In the genomic region with DNA sequence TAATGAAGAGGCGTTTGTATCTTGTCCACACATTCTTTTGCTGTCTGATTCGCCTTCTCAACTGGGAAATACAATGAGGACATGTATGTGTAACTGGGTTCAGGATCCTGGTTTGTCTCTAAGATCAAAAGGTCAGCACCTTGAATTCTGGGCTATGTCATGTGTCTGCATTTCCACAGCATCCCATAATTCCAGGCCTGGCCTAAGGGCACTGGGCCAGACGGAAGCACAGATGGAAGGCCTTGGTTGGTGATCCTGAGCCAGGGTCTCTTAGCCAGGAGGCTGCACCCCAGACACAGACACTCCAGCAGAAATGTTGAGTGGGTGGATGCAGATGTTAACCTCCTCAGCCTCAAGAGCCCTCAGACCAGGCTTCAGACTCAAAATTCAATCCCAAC, we compare ENCODE assay signal across 17 cellular contexts. TPM values are rescaled to one million over a fixed set of nuclear protein-coding genes. Genes with fewer than 3 reads are reported as not detected.
DNase-seq lines count a peak whose midpoint lies in the region; ATAC-seq and TF ChIP-seq lines count a peak whose summit lies in the region.
"Had no signal": no experiment of that assay in that cellular context is flagged by ENCODE, and none has a peak within 500 bp of the region (broad histone marks: within the 10 kb centered on the region; RNA-seq: fewer than 3 reads in every experiment).

No MANE protein-coding gene starts in this region.

- H3K4me3 ChIP-seq in hepatocyte (no peak overlapping the region), MM.1S (ENCODE audit: low read length) (no peak overlapping the region)
- H3K4me3 ChIP-seq: lung, upper lobe of right lung had no signal

- no peaks in the 10 kb centered on the region for H3K9me3 ChIP-seq in T-helper 17 cell (ENCODE audit: control insufficient read depth, low read length, poor library complexity, severe bottlenecking)
- H3K9me3 ChIP-seq in hepatocyte (ENCODE audit: low read depth) = no peaks in the 10 kb centered on the region
- H3K9me3 ChIP-seq in MM.1S (replicated peaks; ENCODE audit: insufficient read depth, low read length) = no peaks in the 10 kb centered on the region
- H3K9me3 ChIP-seq: Caco-2, upper lobe of right lung had no signal

- DNase-seq in activated naive CD8-positive, alpha-beta T cell treated with anti-CD3 and anti-CD28 coated beads for 36 hours = no peak
- DNase-seq in T-helper 17 cell (no peak), hepatocyte (ENCODE audit: low spot score) (no peak), globus pallidus (ENCODE audit: low spot score) (no peak), ureter (ENCODE audit: low spot score) (no peak), MM.1S (no peak)
- DNase-seq: activated CD4-positive, alpha-beta T cell treated with anti-CD3 and anti-CD28 coated beads for 48 hours; Caco-2; GF-D8; NCI-H1048; NCI-H2171 treated with DMSO at 0.1 percent for 48 hours; SHP77; T1000; upper lobe of right lung had no signal

- H3K9me3 Mint-ChIP-seq in activated naive CD8-positive, alpha-beta T cell (ENCODE audit: low read depth) = no peaks in the 10 kb centered on the region
- H3K9me3 Mint-ChIP-seq in activated naive CD8-positive, alpha-beta T cell treated with anti-CD3 and anti-CD28 coated beads for 36 hours = no peaks in the 10 kb centered on the region
- H3K9me3 Mint-ChIP-seq in stimulated activated memory B cell treated with anti-CD40 and anti-IgM and Interleukin-4, amounts not matched to agents 10 μg/mL and 1 μg/mL and 100 μg/mL, for 72 hours = no peaks in the 10 kb centered on the region

- H3K9me2 ChIP-seq in hepatocyte (replicated peaks; ENCODE audit: insufficient read depth) (no peaks in the 10 kb centered on the region), MM.1S (replicated peaks; ENCODE audit: insufficient read depth, low read length) (no peaks in the 10 kb centered on the region)

- no peak for ATAC-seq in T-helper 17 cell
- no peak for ATAC-seq in stimulated activated memory B cell treated with anti-CD40 and anti-IgM and Interleukin-4, amounts not matched to agents 10 μg/mL and 1 μg/mL and 100 μg/mL, for 72 hours
- ATAC-seq: upper lobe of right lung had no signal

- H3K4me1 Mint-ChIP-seq in activated naive CD8-positive, alpha-beta T cell (ENCODE audit: low read depth) = peaks cover 55% of the 10 kb centered on the region
- peaks cover 36% of the 10 kb centered on the region for H3K4me1 Mint-ChIP-seq in activated naive CD8-positive, alpha-beta T cell treated with anti-CD3 and anti-CD28 coated beads for 36 hours
- H3K4me1 Mint-ChIP-seq in T-helper 17 cell = peaks cover 26% of the 10 kb centered on the region
- H3K4me1 Mint-ChIP-seq in stimulated activated memory B cell treated with anti-CD40 and anti-IgM and Interleukin-4, amounts not matched to agents 10 μg/mL and 1 μg/mL and 100 μg/mL, for 72 hours = peaks cover 44% of the 10 kb centered on the region

- no peaks in the 10 kb centered on the region for H3K27me3 Mint-ChIP-seq in activated naive CD8-positive, alpha-beta T cell
- no peaks in the 10 kb centered on the region for H3K27me3 Mint-ChIP-seq in activated naive CD8-positive, alpha-beta T cell treated with anti-CD3 and anti-CD28 coated beads for 36 hours
- no peaks in the 10 kb centered on the region for H3K27me3 Mint-ChIP-seq in T-helper 17 cell
- no peaks in the 10 kb centered on the region for H3K27me3 Mint-ChIP-seq in stimulated activated memory B cell treated with anti-CD40 and anti-IgM and Interleukin-4, amounts not matched to agents 10 μg/mL and 1 μg/mL and 100 μg/mL, for 72 hours

- H3K4me3 Mint-ChIP-seq in activated naive CD8-positive, alpha-beta T cell = no peak overlapping the region
- no peak overlapping the region for H3K4me3 Mint-ChIP-seq in activated naive CD8-positive, alpha-beta T cell treated with anti-CD3 and anti-CD28 coated beads for 36 hours
- H3K4me3 Mint-ChIP-seq in T-helper 17 cell = no peak overlapping the region
- H3K4me3 Mint-ChIP-seq in stimulated activated memory B cell treated with anti-CD40 and anti-IgM and Interleukin-4, amounts not matched to agents 10 μg/mL and 1 μg/mL and 100 μg/mL, for 72 hours = no peak overlapping the region

- peak overlapping the region; percentile 61 for H3K27ac Mint-ChIP-seq in activated naive CD8-positive, alpha-beta T cell
- H3K27ac Mint-ChIP-seq in activated naive CD8-positive, alpha-beta T cell treated with anti-CD3 and anti-CD28 coated beads for 36 hours = no peak overlapping the region
- H3K27ac Mint-ChIP-seq in T-helper 17 cell = peak overlapping the region; percentile 93
- H3K27ac Mint-ChIP-seq in stimulated activated memory B cell treated with anti-CD40 and anti-IgM and Interleukin-4, amounts not matched to agents 10 μg/mL and 1 μg/mL and 100 μg/mL, for 72 hours = peak overlapping the region; percentile 88

- H3K4me1 ChIP-seq in hepatocyte (ENCODE audit: insufficient read depth) = peaks cover 3% of the 10 kb centered on the region
- no peaks in the 10 kb centered on the region for H3K4me1 ChIP-seq in MM.1S (ENCODE audit: low read length)
- H3K4me1 ChIP-seq: Caco-2, upper lobe of right lung had no signal

- H3K79me2 ChIP-seq in hepatocyte (no peaks in the 10 kb centered on the region), MM.1S (ENCODE audit: low read length) (no peaks in the 10 kb centered on the region)

- no peak overlapping the region for H3K9ac ChIP-seq in MM.1S (ENCODE audit: low read length)

- TF ChIP-seq CTCF in hepatocyte (IDR thresholded peaks at IDR 0.05; ENCODE audit: poor library complexity) (no peak), MM.1S (IDR thresholded peaks at IDR 0.05; ENCODE audit: low read length) (no peak)

- H4K20me1 ChIP-seq in hepatocyte (ENCODE audit: insufficient read depth, poor library complexity, severe bottlenecking) = no peaks in the 10 kb centered on the region
- no peaks in the 10 kb centered on the region for H4K20me1 ChIP-seq in MM.1S (ENCODE audit: insufficient read depth, low read length)

- no peak overlapping the region for H2AFZ ChIP-seq in hepatocyte
- no peak overlapping the region for H2AFZ ChIP-seq in MM.1S (ENCODE audit: low read length)

- H3K27ac ChIP-seq in hepatocyte = peak overlapping the region; percentile 12
- no peak overlapping the region for H3K27ac ChIP-seq in MM.1S (ENCODE audit: low read length)
- H3K27ac ChIP-seq: upper lobe of right lung had no signal

- WGBS in hepatocyte (ENCODE audit: low lambda C conversion rate, missing lambda C conversion rate) = 61% methylated on average over 3 of the region's 3 CpGs

- no peaks in the 10 kb centered on the region for H3K36me3 ChIP-seq in hepatocyte (replicated peaks; ENCODE audit: insufficient read depth, low read depth)
- no peaks in the 10 kb centered on the region for H3K36me3 ChIP-seq in MM.1S (replicated peaks; ENCODE audit: insufficient read depth, low read length)
- H3K36me3 ChIP-seq: upper lobe of right lung had no signal

- no peaks in the 10 kb centered on the region for H3F3A ChIP-seq in MM.1S (ENCODE audit: insufficient read depth, low read length)

- no peaks in the 10 kb centered on the region for H3K36me3 Mint-ChIP-seq in activated naive CD8-positive, alpha-beta T cell
- no peaks in the 10 kb centered on the region for H3K36me3 Mint-ChIP-seq in activated naive CD8-positive, alpha-beta T cell treated with anti-CD3 and anti-CD28 coated beads for 36 hours
- H3K36me3 Mint-ChIP-seq in T-helper 17 cell (ENCODE audit: low read depth) = no peaks in the 10 kb centered on the region
- no peaks in the 10 kb centered on the region for H3K36me3 Mint-ChIP-seq in stimulated activated memory B cell treated with anti-CD40 and anti-IgM and Interleukin-4, amounts not matched to agents 10 μg/mL and 1 μg/mL and 100 μg/mL, for 72 hours

- H3K27me3 ChIP-seq in hepatocyte (no peaks in the 10 kb centered on the region), MM.1S (replicated peaks; ENCODE audit: insufficient read depth, low read length) (no peaks in the 10 kb centered on the region)
- H3K27me3 ChIP-seq: upper lobe of right lung had no signal

- H3K4me2 ChIP-seq in hepatocyte = no peak overlapping the region
- H3K4me2 ChIP-seq in MM.1S (ENCODE audit: low read depth, low read length) = no peak overlapping the region

RNA-seq across cellular contexts. Expression of gene HERC1, which starts 23.7 kb away (rescaled TPM):
- total RNA-seq in activated naive CD8-positive, alpha-beta T cell treated with anti-CD3 and anti-CD28 coated beads for 36 hours = 10 to 100 TPM; 45.0 to 50.4 TPM
- total RNA-seq in T-helper 17 cell (100 to 1,000 TPM; 252 to 271 TPM), hepatocyte (70.1 and 86.1 TPM in 2 replicates), ureter (126 TPM)
- polyA plus RNA-seq in hepatocyte = 18.0 and 24.6 TPM in 2 replicates
